ENCODE assay signal across 25 cellular contexts in genomic region chr20:49540232-49540620, GRCh38. TPM values are rescaled to one million over a fixed set of nuclear protein-coding genes. Genes with fewer than 3 reads are reported as not detected.
DNase-seq lines count a peak whose midpoint lies in the region; ATAC-seq lines count a peak whose summit lies in the region.
"Had no signal": no experiment of that assay in that cellular context is flagged by ENCODE, and none has a peak within 500 bp of the region (broad histone marks: within the 10 kb centered on the region; RNA-seq: fewer than 3 reads in every experiment).

No MANE protein-coding gene starts in this region.

- H3K23ac ChIP-seq in trophoblast cell (ENCODE audit: low read length), result no peak overlapping the region

- DNase-seq in T-helper 1 cell, result no peak
- no peak for DNase-seq in activated T-helper 1 cell treated with anti-CD3 and anti-CD28 coated beads, Interleukin-12 subunit alpha, Interleukin-12 subunit beta, Interleukin-2, Interleukin-4 antibody, amounts not matched to agents 30 ng/mL and 10 ng/mL and 1 ng/mL, durations not matched to agents 14 hours and 24 hours and 36 hours (ENCODE audit: low spot score)
- DNase-seq in trophoblast cell, result no peak
- no peak for DNase-seq in OCI-M1 (lab: John Stamatoyannopoulos, UW)
- no peak for DNase-seq in SJCRH30
- DNase-seq: ACHN; CD4-positive, alpha-beta memory T cell; DMS 273 treated with DMSO at 0.1 percent for 48 hours; DND-41; GM23248; HCEC 1CT; IMR-90; NCI-H1105; NCI-H2029 treated with DMSO at 0.1 percent for 48 hours; NCI-H226; NCI-H774; NK-92 treated with Interleukin-12 subunit alpha and Interleukin-12 subunit beta, amount 100 ng/mL, for 24 hours had no signal

- H3K36me3 ChIP-seq in BLaER1 (no peaks in the 10 kb centered on the region), trophoblast cell (ENCODE audit: control insufficient read depth in 1 of 2, insufficient read depth in 2 of 2, low read length in 2 of 2) (peaks cover 18 to 23% of the 10 kb centered on the region in 2 experiments), SJCRH30 (no peaks in the 10 kb centered on the region)
- H3K36me3 ChIP-seq: SJSA1 had no signal

- no peaks in the 10 kb centered on the region for H3K27me3 Mint-ChIP-seq in T-helper 1 cell treated with Interleukin-12 subunit alpha and Interleukin-12 subunit beta and Interleukin-4 antibody, amounts not matched to agents 30 μg/mL and 1 μg/mL, for 36 hours (ENCODE audit: low read depth)
- peaks cover 5% of the 10 kb centered on the region for H3K27me3 Mint-ChIP-seq in activated T-helper 1 cell treated with anti-CD3 and anti-CD28 coated beads, Interleukin-12 subunit alpha, Interleukin-12 subunit beta, Interleukin-2, Interleukin-4 antibody, amounts not matched to agents 30 ng/mL and 10 ng/mL and 1 ng/mL, durations not matched to agents 14 hours and 24 hours and 36 hours (ENCODE audit: insufficient read depth)

- H2BK12ac ChIP-seq in trophoblast cell (ENCODE audit: low read length), result no peak overlapping the region

- no peaks in the 10 kb centered on the region for H3K79me2 ChIP-seq in trophoblast cell (ENCODE audit: control insufficient read depth, insufficient read depth, low read length, poor library complexity)

- no peaks in the 10 kb centered on the region for H3K79me1 ChIP-seq in trophoblast cell (ENCODE audit: low read length)

- no peak overlapping the region for H3K18ac ChIP-seq in trophoblast cell (ENCODE audit: low read length)

- H3K9me3 ChIP-seq in BLaER1 (peaks cover 11% of the 10 kb centered on the region), trophoblast cell (ENCODE audit: insufficient read depth, low read depth, low read length) (peaks cover 2% of the 10 kb centered on the region), SJCRH30 (replicated peaks) (peaks cover 1% of the 10 kb centered on the region; the same call in 1 of the 2 replicates)
- H3K9me3 ChIP-seq: SJSA1 had no signal

- no peak for ATAC-seq in GM21723 (IDR thresholded peaks at IDR 0.05; ENCODE audit: unreplicated experiment)
- ATAC-seq: GM12878 had no signal

- H3K4me3 ChIP-seq in BLaER1 (no peak overlapping the region), trophoblast cell (ENCODE audit: low read depth, low read length) (no peak overlapping the region), SJCRH30 (no peak overlapping the region)
- H3K4me3 ChIP-seq: BLaER1 treated with 17β-estradiol and CSF1 and Interleukin-3, amounts not matched to agents 10 nM and 100 nM; GM12878; GM23248; SJSA1 had no signal

- no peak overlapping the region for H2BK120ac ChIP-seq in trophoblast cell (ENCODE audit: insufficient read depth, low read length, poor library complexity)

- H2AFZ ChIP-seq in trophoblast cell (ENCODE audit: insufficient read depth, low read length, poor library complexity), result no peak overlapping the region
- H2AFZ ChIP-seq: GM23248 had no signal

- H3K4me1 ChIP-seq in BLaER1 (peaks cover 14% of the 10 kb centered on the region), trophoblast cell (ENCODE audit: control insufficient read depth in 1 of 2, insufficient read depth in 2 of 2, low read length in 2 of 2) (peaks cover 0 to 2% of the 10 kb centered on the region in 2 experiments), SJCRH30 (peaks cover 9% of the 10 kb centered on the region; the same call in 1 of the 2 replicates)
- H3K4me1 ChIP-seq: SJSA1 had no signal

- H3K4ac ChIP-seq in trophoblast cell (ENCODE audit: low read depth, low read length), result no peak overlapping the region

- peaks cover 8% of the 10 kb centered on the region for H3K9me3 Mint-ChIP-seq in T-helper 1 cell treated with Interleukin-12 subunit alpha and Interleukin-12 subunit beta and Interleukin-4 antibody, amounts not matched to agents 30 μg/mL and 1 μg/mL, for 36 hours
- peaks cover 2% of the 10 kb centered on the region for H3K9me3 Mint-ChIP-seq in activated T-helper 1 cell treated with anti-CD3 and anti-CD28 coated beads, Interleukin-12 subunit alpha, Interleukin-12 subunit beta, Interleukin-2, Interleukin-4 antibody, amounts not matched to agents 30 ng/mL and 10 ng/mL and 1 ng/mL, durations not matched to agents 14 hours and 24 hours and 36 hours

- H3K9ac ChIP-seq in BLaER1 (no peak overlapping the region), trophoblast cell (ENCODE audit: low read length) (no peak overlapping the region)
- H3K9ac ChIP-seq: GM23248, KMS-11 had no signal

- H4K8ac ChIP-seq in trophoblast cell (ENCODE audit: low read depth, low read length), result peak overlapping the region; percentile 5

- H3K4me1 Mint-ChIP-seq in T-helper 1 cell treated with Interleukin-12 subunit alpha and Interleukin-12 subunit beta and Interleukin-4 antibody, amounts not matched to agents 30 μg/mL and 1 μg/mL, for 36 hours (ENCODE audit: low read depth), result peaks cover 30% of the 10 kb centered on the region
- peaks cover 34% of the 10 kb centered on the region for H3K4me1 Mint-ChIP-seq in activated T-helper 1 cell treated with anti-CD3 and anti-CD28 coated beads, Interleukin-12 subunit alpha, Interleukin-12 subunit beta, Interleukin-2, Interleukin-4 antibody, amounts not matched to agents 30 ng/mL and 10 ng/mL and 1 ng/mL, durations not matched to agents 14 hours and 24 hours and 36 hours (ENCODE audit: low read depth)

- H3K27me3 ChIP-seq in BLaER1 (no peaks in the 10 kb centered on the region), trophoblast cell (ENCODE audit: insufficient read depth, low read length) (no peaks in the 10 kb centered on the region), SJCRH30 (no peaks in the 10 kb centered on the region)
- H3K27me3 ChIP-seq: SJSA1 had no signal

- no peak overlapping the region for H4K91ac ChIP-seq in trophoblast cell (ENCODE audit: low read depth, low read length)

- no CpG with 5 or more reads among the region's 6 CpGs for WGBS in trophoblast cell (ENCODE audit: extremely low coverage, insufficient coverage, insufficient read length)

- no peaks in the 10 kb centered on the region for H4K20me1 ChIP-seq in BLaER1
- H4K20me1 ChIP-seq: BLaER1 treated with 17β-estradiol and CSF1 and Interleukin-3, amounts not matched to agents 10 nM and 100 nM had no signal

- intact Hi-C loops in activated T-helper 1 cell treated with anti-CD3 and anti-CD28 coated beads, Interleukin-12 subunit alpha, Interleukin-12 subunit beta, Interleukin-2, Interleukin-4 antibody, amounts not matched to agents 30 ng/mL and 10 ng/mL and 1 ng/mL, durations not matched to agents 14 hours and 24 hours and 36 hours (cut with micrococcal nuclease), result loop anchor here (5.0 kb wide), 1 partner anchor 387 kb away; no protein-coding TSS in a partner anchor

- H3K14ac ChIP-seq in trophoblast cell (ENCODE audit: low read length), result no peak overlapping the region

- no peak overlapping the region for H4K12ac ChIP-seq in trophoblast cell (ENCODE audit: low read depth, low read length)

- no peak overlapping the region for H3K4me3 Mint-ChIP-seq in T-helper 1 cell treated with Interleukin-12 subunit alpha and Interleukin-12 subunit beta and Interleukin-4 antibody, amounts not matched to agents 30 μg/mL and 1 μg/mL, for 36 hours
- no peak overlapping the region for H3K4me3 Mint-ChIP-seq in activated T-helper 1 cell treated with anti-CD3 and anti-CD28 coated beads, Interleukin-12 subunit alpha, Interleukin-12 subunit beta, Interleukin-2, Interleukin-4 antibody, amounts not matched to agents 30 ng/mL and 10 ng/mL and 1 ng/mL, durations not matched to agents 14 hours and 24 hours and 36 hours
- H3K4me3 Mint-ChIP-seq: CD4-positive, alpha-beta memory T cell had no signal

- peak overlapping the region; percentile 11; the same call in 1 of the 2 replicates for H3K4me2 ChIP-seq in BLaER1
- no peak overlapping the region for H3K4me2 ChIP-seq in trophoblast cell (ENCODE audit: low read length)
- H3K4me2 ChIP-seq: KMS-11 had no signal

- H3K27ac Mint-ChIP-seq in T-helper 1 cell treated with Interleukin-12 subunit alpha and Interleukin-12 subunit beta and Interleukin-4 antibody, amounts not matched to agents 30 μg/mL and 1 μg/mL, for 36 hours, result peak overlapping the region; percentile 52
- H3K27ac Mint-ChIP-seq in activated T-helper 1 cell treated with anti-CD3 and anti-CD28 coated beads, Interleukin-12 subunit alpha, Interleukin-12 subunit beta, Interleukin-2, Interleukin-4 antibody, amounts not matched to agents 30 ng/mL and 10 ng/mL and 1 ng/mL, durations not matched to agents 14 hours and 24 hours and 36 hours, result peak overlapping the region; percentile 65
- H3K27ac Mint-ChIP-seq: CD4-positive, alpha-beta memory T cell had no signal

- H2BK5ac ChIP-seq in trophoblast cell (ENCODE audit: low read depth, low read length, poor library complexity), result no peak overlapping the region

- peaks cover 20% of the 10 kb centered on the region for H3K36me3 Mint-ChIP-seq in T-helper 1 cell treated with Interleukin-12 subunit alpha and Interleukin-12 subunit beta and Interleukin-4 antibody, amounts not matched to agents 30 μg/mL and 1 μg/mL, for 36 hours (ENCODE audit: low read depth)
- peaks cover 37% of the 10 kb centered on the region for H3K36me3 Mint-ChIP-seq in activated T-helper 1 cell treated with anti-CD3 and anti-CD28 coated beads, Interleukin-12 subunit alpha, Interleukin-12 subunit beta, Interleukin-2, Interleukin-4 antibody, amounts not matched to agents 30 ng/mL and 10 ng/mL and 1 ng/mL, durations not matched to agents 14 hours and 24 hours and 36 hours (ENCODE audit: low read depth)

- H3K27ac ChIP-seq in BLaER1, result no peak overlapping the region
- no peak overlapping the region for H3K27ac ChIP-seq in trophoblast cell (ENCODE audit: low read depth, low read length)
- H3K27ac ChIP-seq in SJCRH30, result no peak overlapping the region
- H3K27ac ChIP-seq: 22Rv1, GM23248, KMS-11, SJSA1 had no signal

- no peak overlapping the region for H2AK5ac ChIP-seq in trophoblast cell (ENCODE audit: low read length)

RNA-seq across cellular contexts. Expression of gene PTGIS, which starts 27.7 kb away (rescaled TPM):
- total RNA-seq in activated T-helper 1 cell treated with anti-CD3 and anti-CD28 coated beads, Interleukin-12 subunit alpha, Interleukin-12 subunit beta, Interleukin-2, Interleukin-4 antibody, amounts not matched to agents 30 ng/mL and 10 ng/mL and 1 ng/mL, durations not matched to agents 14 hours and 24 hours and 36 hours, result 40.6 and 43.6 TPM in 2 replicates
- polyA plus RNA-seq in trophoblast cell (2013), result 11.2 and 11.8 TPM in 2 replicates
- total RNA-seq in SJCRH30 (2014; rRNA removed; shearing (Covaris generic)), result 0.28 and 0.56 TPM in 2 replicates
- total RNA-seq: CD4-positive, alpha-beta memory T cell; SJSA1 had no signal
- polyA plus RNA-seq: CD4-positive, alpha-beta memory T cell; GM12878 had no signal

RNA-seq across cellular contexts. Expression of gene KCNB1, which starts 57.8 kb away (rescaled TPM):
- 0.08 and 0.20 TPM in 2 replicates for total RNA-seq in activated T-helper 1 cell treated with anti-CD3 and anti-CD28 coated beads, Interleukin-12 subunit alpha, Interleukin-12 subunit beta, Interleukin-2, Interleukin-4 antibody, amounts not matched to agents 30 ng/mL and 10 ng/mL and 1 ng/mL, durations not matched to agents 14 hours and 24 hours and 36 hours
- polyA plus RNA-seq in trophoblast cell (2013), result 0.01 and 0.14 TPM in 2 replicates
- total RNA-seq in SJCRH30 (2014; rRNA removed; shearing (Covaris generic)), result 0.10 and 0.30 TPM in 2 replicates
- total RNA-seq: CD4-positive, alpha-beta memory T cell; IMR-90 had no signal

Comparison
In these comparisons a context has a peak if more than half of its experiments do, and no peak if none do; other contexts are left out.
1. RNA of gene PTGIS, which starts 27.7 kb away (total RNA-seq): 40.6 to 43.6 TPM in activated T-helper 1 cell treated with anti-CD3 and anti-CD28 coated beads, Interleukin-12 subunit alpha, Interleukin-12 subunit beta, Interleukin-2, Interleukin-4 antibody, amounts not matched to agents 30 ng/mL and 10 ng/mL and 1 ng/mL, durations not matched to agents 14 hours and 24 hours and 36 hours; 0.28 to 0.56 TPM in SJCRH30; every median in the first group is over 10 times any median in the second.